Comparison of ENCODE assay signal across 1 cellular context in the genomic region with DNA sequence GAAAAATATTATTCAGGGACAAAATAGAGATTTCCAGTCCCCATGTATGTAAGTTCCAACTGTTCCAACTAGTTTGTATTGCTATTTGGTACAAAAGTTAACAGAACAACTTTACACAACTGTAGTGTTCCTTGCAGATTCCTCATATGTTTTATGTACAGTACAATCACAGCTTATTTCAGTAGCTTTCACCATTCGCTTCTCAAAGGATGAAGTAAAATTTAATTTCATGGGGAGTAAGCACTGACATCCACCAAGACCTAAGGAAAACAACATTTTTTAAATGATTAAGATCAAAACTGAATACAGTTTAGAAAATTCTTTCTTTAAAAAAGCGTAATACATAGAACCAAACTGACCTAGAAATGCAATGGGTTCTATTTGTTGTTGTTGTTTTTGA.
TF ChIP-seq lines count a peak whose summit lies in the region.

No MANE protein-coding gene starts in this region.

TF ChIP-seq in WTC11, 78 proteins besides CTCF, POLR2A, EP300 and RAD21:
- TF ChIP-seq, protein P1, sequence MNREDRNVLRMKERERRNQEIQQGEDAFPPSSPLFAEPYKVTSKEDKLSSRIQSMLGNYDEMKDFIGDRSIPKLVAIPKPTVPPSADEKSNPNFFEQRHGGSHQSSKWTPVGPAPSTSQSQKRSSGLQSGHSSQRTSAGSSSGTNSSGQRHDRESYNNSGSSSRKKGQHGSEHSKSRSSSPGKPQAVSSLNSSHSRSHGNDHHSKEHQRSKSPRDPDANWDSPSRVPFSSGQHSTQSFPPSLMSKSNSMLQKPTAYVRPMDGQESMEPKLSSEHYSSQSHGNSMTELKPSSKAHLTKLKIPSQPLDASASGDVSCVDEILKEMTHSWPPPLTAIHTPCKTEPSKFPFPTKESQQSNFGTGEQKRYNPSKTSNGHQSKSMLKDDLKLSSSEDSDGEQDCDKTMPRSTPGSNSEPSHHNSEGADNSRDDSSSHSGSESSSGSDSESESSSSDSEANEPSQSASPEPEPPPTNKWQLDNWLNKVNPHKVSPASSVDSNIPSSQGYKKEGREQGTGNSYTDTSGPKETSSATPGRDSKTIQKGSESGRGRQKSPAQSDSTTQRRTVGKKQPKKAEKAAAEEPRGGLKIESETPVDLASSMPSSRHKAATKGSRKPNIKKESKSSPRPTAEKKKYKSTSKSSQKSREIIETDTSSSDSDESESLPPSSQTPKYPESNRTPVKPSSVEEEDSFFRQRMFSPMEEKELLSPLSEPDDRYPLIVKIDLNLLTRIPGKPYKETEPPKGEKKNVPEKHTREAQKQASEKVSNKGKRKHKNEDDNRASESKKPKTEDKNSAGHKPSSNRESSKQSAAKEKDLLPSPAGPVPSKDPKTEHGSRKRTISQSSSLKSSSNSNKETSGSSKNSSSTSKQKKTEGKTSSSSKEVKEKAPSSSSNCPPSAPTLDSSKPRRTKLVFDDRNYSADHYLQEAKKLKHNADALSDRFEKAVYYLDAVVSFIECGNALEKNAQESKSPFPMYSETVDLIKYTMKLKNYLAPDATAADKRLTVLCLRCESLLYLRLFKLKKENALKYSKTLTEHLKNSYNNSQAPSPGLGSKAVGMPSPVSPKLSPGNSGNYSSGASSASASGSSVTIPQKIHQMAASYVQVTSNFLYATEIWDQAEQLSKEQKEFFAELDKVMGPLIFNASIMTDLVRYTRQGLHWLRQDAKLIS (CRISPR knock-in tag; IDR thresholded peaks at IDR 0.05; ENCODE audit: borderline replicate concordance): no peak
- TF ChIP-seq, protein P2, sequence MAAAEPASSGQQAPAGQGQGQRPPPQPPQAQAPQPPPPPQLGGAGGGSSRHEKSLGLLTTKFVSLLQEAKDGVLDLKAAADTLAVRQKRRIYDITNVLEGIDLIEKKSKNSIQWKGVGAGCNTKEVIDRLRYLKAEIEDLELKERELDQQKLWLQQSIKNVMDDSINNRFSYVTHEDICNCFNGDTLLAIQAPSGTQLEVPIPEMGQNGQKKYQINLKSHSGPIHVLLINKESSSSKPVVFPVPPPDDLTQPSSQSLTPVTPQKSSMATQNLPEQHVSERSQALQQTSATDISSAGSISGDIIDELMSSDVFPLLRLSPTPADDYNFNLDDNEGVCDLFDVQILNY (CRISPR knock-in tag; IDR thresholded peaks at IDR 0.05): no peak
- no peak for TF ChIP-seq SP1 (CRISPR knock-in tag; conservative IDR thresholded peaks at IDR 0.05)
- TF ChIP-seq NFE2L1 (CRISPR knock-in tag; IDR thresholded peaks at IDR 0.05): no peak
- TF ChIP-seq PRRX2 (CRISPR knock-in tag; IDR thresholded peaks at IDR 0.05): no peak
- TF ChIP-seq GRHL2 (CRISPR knock-in tag; IDR thresholded peaks at IDR 0.05; ENCODE audit: insufficient replicate concordance, severe bottlenecking): no peak
- no peak for TF ChIP-seq RORB (CRISPR knock-in tag; IDR thresholded peaks at IDR 0.05)
- no peak for TF ChIP-seq CREM (CRISPR knock-in tag; IDR thresholded peaks at IDR 0.05)
- TF ChIP-seq, protein P3, sequence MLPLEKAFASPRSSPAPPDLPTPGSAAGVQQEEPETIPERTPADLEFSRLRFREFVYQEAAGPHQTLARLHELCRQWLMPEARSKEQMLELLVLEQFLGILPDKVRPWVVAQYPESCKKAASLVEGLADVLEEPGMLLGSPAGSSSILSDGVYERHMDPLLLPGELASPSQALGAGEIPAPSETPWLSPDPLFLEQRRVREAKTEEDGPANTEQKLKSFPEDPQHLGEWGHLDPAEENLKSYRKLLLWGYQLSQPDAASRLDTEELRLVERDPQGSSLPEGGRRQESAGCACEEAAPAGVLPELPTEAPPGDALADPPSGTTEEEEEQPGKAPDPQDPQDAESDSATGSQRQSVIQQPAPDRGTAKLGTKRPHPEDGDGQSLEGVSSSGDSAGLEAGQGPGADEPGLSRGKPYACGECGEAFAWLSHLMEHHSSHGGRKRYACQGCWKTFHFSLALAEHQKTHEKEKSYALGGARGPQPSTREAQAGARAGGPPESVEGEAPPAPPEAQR (CRISPR knock-in tag; IDR thresholded peaks at IDR 0.05): no peak
- no peak for TF ChIP-seq ZNF396 (CRISPR knock-in tag; IDR thresholded peaks at IDR 0.05; ENCODE audit: borderline replicate concordance)
- no peak for TF ChIP-seq TCF7 (CRISPR knock-in tag; IDR thresholded peaks at IDR 0.05; ENCODE audit: low read depth)
- TF ChIP-seq, protein P4, sequence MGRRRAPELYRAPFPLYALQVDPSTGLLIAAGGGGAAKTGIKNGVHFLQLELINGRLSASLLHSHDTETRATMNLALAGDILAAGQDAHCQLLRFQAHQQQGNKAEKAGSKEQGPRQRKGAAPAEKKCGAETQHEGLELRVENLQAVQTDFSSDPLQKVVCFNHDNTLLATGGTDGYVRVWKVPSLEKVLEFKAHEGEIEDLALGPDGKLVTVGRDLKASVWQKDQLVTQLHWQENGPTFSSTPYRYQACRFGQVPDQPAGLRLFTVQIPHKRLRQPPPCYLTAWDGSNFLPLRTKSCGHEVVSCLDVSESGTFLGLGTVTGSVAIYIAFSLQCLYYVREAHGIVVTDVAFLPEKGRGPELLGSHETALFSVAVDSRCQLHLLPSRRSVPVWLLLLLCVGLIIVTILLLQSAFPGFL (CRISPR knock-in tag; IDR thresholded peaks at IDR 0.05; ENCODE audit: borderline replicate concordance): no peak
- TF ChIP-seq NR1H2 (CRISPR knock-in tag; IDR thresholded peaks at IDR 0.05): no peak
- TF ChIP-seq, protein P5, sequence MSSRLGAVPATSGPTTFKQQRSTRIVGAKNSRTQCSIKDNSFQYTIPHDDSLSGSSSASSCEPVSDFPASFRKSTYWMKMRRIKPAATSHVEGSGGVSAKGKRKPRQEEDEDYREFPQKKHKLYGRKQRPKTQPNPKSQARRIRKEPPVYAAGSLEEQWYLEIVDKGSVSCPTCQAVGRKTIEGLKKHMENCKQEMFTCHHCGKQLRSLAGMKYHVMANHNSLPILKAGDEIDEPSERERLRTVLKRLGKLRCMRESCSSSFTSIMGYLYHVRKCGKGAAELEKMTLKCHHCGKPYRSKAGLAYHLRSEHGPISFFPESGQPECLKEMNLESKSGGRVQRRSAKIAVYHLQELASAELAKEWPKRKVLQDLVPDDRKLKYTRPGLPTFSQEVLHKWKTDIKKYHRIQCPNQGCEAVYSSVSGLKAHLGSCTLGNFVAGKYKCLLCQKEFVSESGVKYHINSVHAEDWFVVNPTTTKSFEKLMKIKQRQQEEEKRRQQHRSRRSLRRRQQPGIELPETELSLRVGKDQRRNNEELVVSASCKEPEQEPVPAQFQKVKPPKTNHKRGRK (CRISPR knock-in tag; IDR thresholded peaks at IDR 0.05; ENCODE audit: borderline replicate concordance): no peak
- TF ChIP-seq, protein P6, sequence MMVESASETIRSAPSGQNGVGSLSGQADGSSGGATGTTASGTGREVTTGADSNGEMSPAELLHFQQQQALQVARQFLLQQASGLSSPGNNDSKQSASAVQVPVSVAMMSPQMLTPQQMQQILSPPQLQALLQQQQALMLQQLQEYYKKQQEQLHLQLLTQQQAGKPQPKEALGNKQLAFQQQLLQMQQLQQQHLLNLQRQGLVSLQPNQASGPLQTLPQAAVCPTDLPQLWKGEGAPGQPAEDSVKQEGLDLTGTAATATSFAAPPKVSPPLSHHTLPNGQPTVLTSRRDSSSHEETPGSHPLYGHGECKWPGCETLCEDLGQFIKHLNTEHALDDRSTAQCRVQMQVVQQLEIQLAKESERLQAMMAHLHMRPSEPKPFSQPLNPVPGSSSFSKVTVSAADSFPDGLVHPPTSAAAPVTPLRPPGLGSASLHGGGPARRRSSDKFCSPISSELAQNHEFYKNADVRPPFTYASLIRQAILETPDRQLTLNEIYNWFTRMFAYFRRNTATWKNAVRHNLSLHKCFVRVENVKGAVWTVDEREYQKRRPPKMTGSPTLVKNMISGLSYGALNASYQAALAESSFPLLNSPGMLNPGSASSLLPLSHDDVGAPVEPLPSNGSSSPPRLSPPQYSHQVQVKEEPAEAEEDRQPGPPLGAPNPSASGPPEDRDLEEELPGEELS (CRISPR knock-in tag; IDR thresholded peaks at IDR 0.05): no peak
- TF ChIP-seq, protein P7, sequence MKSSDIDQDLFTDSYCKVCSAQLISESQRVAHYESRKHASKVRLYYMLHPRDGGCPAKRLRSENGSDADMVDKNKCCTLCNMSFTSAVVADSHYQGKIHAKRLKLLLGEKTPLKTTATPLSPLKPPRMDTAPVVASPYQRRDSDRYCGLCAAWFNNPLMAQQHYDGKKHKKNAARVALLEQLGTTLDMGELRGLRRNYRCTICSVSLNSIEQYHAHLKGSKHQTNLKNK (CRISPR knock-in tag; IDR thresholded peaks at IDR 0.05): no peak
- no peak for TF ChIP-seq ZNF138 (CRISPR knock-in tag; conservative IDR thresholded peaks at IDR 0.05)
